In genomic region chr4:113117346-113117677, GRCh38 we compare ENCODE assay signal across 1 cellular context.
TF ChIP-seq lines count a peak whose summit lies in the region.

No MANE protein-coding gene starts in this region.

TF ChIP-seq in WTC11, 78 proteins besides CTCF, POLR2A, EP300 and RAD21 (continued from another document):
- TF ChIP-seq ATF2 (CRISPR knock-in tag; IDR thresholded peaks at IDR 0.05; ENCODE audit: borderline replicate concordance, low read depth) (no peak), GRHL2 (CRISPR knock-in tag; IDR thresholded peaks at IDR 0.05; ENCODE audit: insufficient replicate concordance, severe bottlenecking) (no peak), FOXJ3 (CRISPR knock-in tag; IDR thresholded peaks at IDR 0.05; ENCODE audit: borderline replicate concordance) (no peak), NR2C2 (CRISPR knock-in tag; IDR thresholded peaks at IDR 0.05) (no peak), ETV6 (CRISPR knock-in tag; IDR thresholded peaks at IDR 0.05) (no peak)
- TF ChIP-seq, protein P1, sequence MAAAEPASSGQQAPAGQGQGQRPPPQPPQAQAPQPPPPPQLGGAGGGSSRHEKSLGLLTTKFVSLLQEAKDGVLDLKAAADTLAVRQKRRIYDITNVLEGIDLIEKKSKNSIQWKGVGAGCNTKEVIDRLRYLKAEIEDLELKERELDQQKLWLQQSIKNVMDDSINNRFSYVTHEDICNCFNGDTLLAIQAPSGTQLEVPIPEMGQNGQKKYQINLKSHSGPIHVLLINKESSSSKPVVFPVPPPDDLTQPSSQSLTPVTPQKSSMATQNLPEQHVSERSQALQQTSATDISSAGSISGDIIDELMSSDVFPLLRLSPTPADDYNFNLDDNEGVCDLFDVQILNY (CRISPR knock-in tag; IDR thresholded peaks at IDR 0.05): no peak
- TF ChIP-seq, protein P2, sequence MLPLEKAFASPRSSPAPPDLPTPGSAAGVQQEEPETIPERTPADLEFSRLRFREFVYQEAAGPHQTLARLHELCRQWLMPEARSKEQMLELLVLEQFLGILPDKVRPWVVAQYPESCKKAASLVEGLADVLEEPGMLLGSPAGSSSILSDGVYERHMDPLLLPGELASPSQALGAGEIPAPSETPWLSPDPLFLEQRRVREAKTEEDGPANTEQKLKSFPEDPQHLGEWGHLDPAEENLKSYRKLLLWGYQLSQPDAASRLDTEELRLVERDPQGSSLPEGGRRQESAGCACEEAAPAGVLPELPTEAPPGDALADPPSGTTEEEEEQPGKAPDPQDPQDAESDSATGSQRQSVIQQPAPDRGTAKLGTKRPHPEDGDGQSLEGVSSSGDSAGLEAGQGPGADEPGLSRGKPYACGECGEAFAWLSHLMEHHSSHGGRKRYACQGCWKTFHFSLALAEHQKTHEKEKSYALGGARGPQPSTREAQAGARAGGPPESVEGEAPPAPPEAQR (CRISPR knock-in tag; IDR thresholded peaks at IDR 0.05): no peak
